ENCODE assay signal across 10 cellular contexts in the genomic region with DNA sequence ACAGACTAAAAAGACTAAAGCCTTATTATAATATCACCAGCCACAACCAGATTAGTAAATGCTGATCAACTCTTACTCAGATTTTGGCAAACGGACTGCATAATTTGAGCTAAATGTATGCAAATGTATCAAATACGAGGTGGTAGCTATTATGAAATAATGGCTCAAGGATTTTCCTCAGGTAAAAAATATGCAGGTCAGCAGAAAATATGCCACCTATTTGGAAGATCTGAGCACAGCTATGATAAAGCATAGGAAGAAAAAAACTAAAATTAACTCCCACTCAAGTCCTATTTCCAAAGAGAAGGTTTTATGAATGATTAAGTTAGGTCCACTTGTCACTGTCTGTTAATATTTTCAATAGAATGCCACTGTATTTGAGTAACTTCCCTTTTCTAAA. TPM values are rescaled to one million over a fixed set of nuclear protein-coding genes. Genes with fewer than 3 reads are reported as not detected.
"Had no signal": no experiment of that assay in that cellular context is flagged by ENCODE, and none has a peak within 500 bp of the region (broad histone marks: within the 10 kb centered on the region; RNA-seq: fewer than 3 reads in every experiment).

No MANE protein-coding gene starts in this region.

- FAIRE-seq: HTR-8/SVneo had no signal

- H3K4me2 ChIP-seq: KMS-11 had no signal

- DNase-seq: GM23248, GOT3, H7, HFFc6, Karpas-422, KBM-7 had no signal

- H3K36me3 ChIP-seq: HAP-1 had no signal

- H3K4me3 ChIP-seq: GM23248, HAP-1 had no signal

- H3K9me3 ChIP-seq: HAP-1 had no signal

- ATAC-seq: HCT116 had no signal

- H3K9ac ChIP-seq: GM23248, KMS-11 had no signal

- H2AFZ ChIP-seq: GM23248 had no signal

- H3K4me1 ChIP-seq: HAP-1 had no signal

- H3K27ac ChIP-seq: GM23248, KMS-11 had no signal

RNA-seq across cellular contexts. Expression of a gene that starts 22.4 kb away (rescaled TPM):
- total RNA-seq: H7 had no signal

RNA-seq across cellular contexts. Expression of a gene that starts 47.2 kb away (rescaled TPM):
- total RNA-seq: GM23248 had no signal
- polyA plus RNA-seq: GM23248 had no signal
